9 cellular contexts compared by ENCODE assay signal in the genomic region with DNA sequence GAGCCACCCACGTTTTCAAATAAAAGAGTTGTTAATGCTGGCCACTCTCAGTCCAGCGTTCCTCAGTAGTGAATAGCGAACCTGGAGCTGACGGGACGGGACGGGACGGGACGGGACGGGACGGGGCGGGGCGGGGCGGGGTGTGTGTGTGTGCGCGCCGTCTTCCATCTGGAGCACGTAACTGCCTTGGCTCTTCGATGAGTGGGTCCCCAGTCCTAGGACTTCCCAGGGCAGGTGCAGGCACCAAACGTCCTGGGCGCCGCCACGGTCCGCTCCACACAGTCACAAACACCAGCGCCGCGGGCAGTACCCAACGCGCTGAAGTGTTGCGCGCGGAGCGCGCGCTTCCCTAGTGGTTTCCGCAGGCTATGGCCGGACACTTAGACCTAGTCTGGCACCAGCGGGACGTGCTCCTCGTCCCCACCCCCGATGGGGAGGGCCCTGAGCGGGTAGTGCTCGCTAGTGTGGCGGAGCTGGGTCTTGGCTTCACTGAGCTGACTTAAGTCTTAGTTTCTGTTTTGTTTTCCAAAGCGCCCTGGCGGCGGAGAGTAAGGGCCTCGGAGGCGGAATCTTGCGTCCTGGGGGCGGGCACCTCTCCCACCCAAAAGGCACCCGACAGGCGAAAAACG. TPM values are rescaled to one million over a fixed set of nuclear protein-coding genes. Genes with fewer than 3 reads are reported as not detected.
A peak's percentile ranks its signal among the peaks of the same experiment; 100 is the strongest.
DNase-seq lines count a peak whose midpoint lies in the region; ATAC-seq lines count a peak whose summit lies in the region.
"Not testable (repeated sequence)": the region's sequence is repeated elsewhere in the genome, so short reads cannot be mapped to it uniquely, and the experiment has no call there.
"Had no signal": no experiment of that assay in that cellular context is flagged by ENCODE, and none has a peak within 500 bp of the region (broad histone marks: within the 10 kb centered on the region; RNA-seq: fewer than 3 reads in every experiment).

No MANE protein-coding gene starts in this region.

- not testable (repeated sequence) for H3K4me3 Mint-ChIP-seq in activated CD8-positive, alpha-beta T cell treated with anti-CD3 and anti-CD28 coated beads, Interleukin-2, amount 10 ng/mL, durations not matched to agents 7 days and 5 days; stimulated activated memory B cell treated with anti-CD40 and anti-IgM and Interleukin-4, amounts not matched to agents 10 μg/mL and 1 μg/mL and 100 μg/mL, for 72 hours

- H3K27ac Mint-ChIP-seq in activated CD8-positive, alpha-beta T cell treated with anti-CD3 and anti-CD28 coated beads, Interleukin-2, amount 10 ng/mL, durations not matched to agents 7 days and 5 days; stimulated activated memory B cell treated with anti-CD40 and anti-IgM and Interleukin-4, amounts not matched to agents 10 μg/mL and 1 μg/mL and 100 μg/mL, for 72 hours: not testable (repeated sequence)

- intact Hi-C loops in left ventricle myocardium superior (cut with micrococcal nuclease) = not testable (repeated sequence)

- ATAC-seq in GM18502 (IDR thresholded peaks at IDR 0.05; ENCODE audit: poor library complexity, unreplicated experiment) (peak; percentile 41), GM19372 (IDR thresholded peaks at IDR 0.05; ENCODE audit: low read depth, unreplicated experiment) (peak; percentile 31), GM21723 (IDR thresholded peaks at IDR 0.05; ENCODE audit: unreplicated experiment) (peak; percentile 40), HG02970 (IDR thresholded peaks at IDR 0.05; ENCODE audit: low FRiP score, unreplicated experiment) (peak; percentile 25), HG03439 (IDR thresholded peaks at IDR 0.05; ENCODE audit: unreplicated experiment) (peak; percentile 29), left ventricle myocardium superior (peak; percentile 75)
- peak; percentile 54 for ATAC-seq in activated CD8-positive, alpha-beta T cell treated with anti-CD3 and anti-CD28 coated beads, Interleukin-2, amount 10 ng/mL, durations not matched to agents 7 days and 5 days
- peak; percentile 78 for ATAC-seq in stimulated activated memory B cell treated with anti-CD40 and anti-IgM and Interleukin-4, amounts not matched to agents 10 μg/mL and 1 μg/mL and 100 μg/mL, for 72 hours

- not testable (repeated sequence) for H3K27me3 Mint-ChIP-seq in activated CD8-positive, alpha-beta T cell treated with anti-CD3 and anti-CD28 coated beads, Interleukin-2, amount 10 ng/mL, durations not matched to agents 7 days and 5 days (ENCODE audit: low read depth); stimulated activated memory B cell treated with anti-CD40 and anti-IgM and Interleukin-4, amounts not matched to agents 10 μg/mL and 1 μg/mL and 100 μg/mL, for 72 hours

- POLR2A ChIA-PET in activated CD8-positive, alpha-beta T cell treated with anti-CD3 and anti-CD28 coated beads, Interleukin-2, amount 10 ng/mL, durations not matched to agents 7 days and 5 days (lab: Charles Lee) = not testable (repeated sequence)

- CTCF ChIA-PET in activated CD8-positive, alpha-beta T cell treated with anti-CD3 and anti-CD28 coated beads, Interleukin-2, amount 10 ng/mL, durations not matched to agents 7 days and 5 days (lab: Charles Lee) = not testable (repeated sequence)

- H3K9me3 Mint-ChIP-seq in activated CD8-positive, alpha-beta T cell treated with anti-CD3 and anti-CD28 coated beads, Interleukin-2, amount 10 ng/mL, durations not matched to agents 7 days and 5 days (ENCODE audit: insufficient read depth); stimulated activated memory B cell treated with anti-CD40 and anti-IgM and Interleukin-4, amounts not matched to agents 10 μg/mL and 1 μg/mL and 100 μg/mL, for 72 hours: not testable (repeated sequence)

- not testable (repeated sequence) for DNase-seq in activated CD8-positive, alpha-beta T cell treated with anti-CD3 and anti-CD28 coated beads, Interleukin-2, amount 10 ng/mL, durations not matched to agents 7 days and 5 days; left ventricle myocardium superior

- peaks cover 22% of the 10 kb centered on the region for H3K4me1 Mint-ChIP-seq in activated CD8-positive, alpha-beta T cell treated with anti-CD3 and anti-CD28 coated beads, Interleukin-2, amount 10 ng/mL, durations not matched to agents 7 days and 5 days (ENCODE audit: low read depth)
- peaks cover 30% of the 10 kb centered on the region for H3K4me1 Mint-ChIP-seq in stimulated activated memory B cell treated with anti-CD40 and anti-IgM and Interleukin-4, amounts not matched to agents 10 μg/mL and 1 μg/mL and 100 μg/mL, for 72 hours

- H3K36me3 Mint-ChIP-seq in activated CD8-positive, alpha-beta T cell treated with anti-CD3 and anti-CD28 coated beads, Interleukin-2, amount 10 ng/mL, durations not matched to agents 7 days and 5 days (ENCODE audit: low read depth) = peaks cover 30% of the 10 kb centered on the region
- H3K36me3 Mint-ChIP-seq in stimulated activated memory B cell treated with anti-CD40 and anti-IgM and Interleukin-4, amounts not matched to agents 10 μg/mL and 1 μg/mL and 100 μg/mL, for 72 hours = peaks cover 19% of the 10 kb centered on the region

RNA-seq across cellular contexts. Expression of a gene that starts 47.7 kb away (rescaled TPM):
- total RNA-seq in activated CD8-positive, alpha-beta T cell treated with anti-CD3 and anti-CD28 coated beads, Interleukin-2, amount 10 ng/mL, durations not matched to agents 7 days and 5 days = 10 to 100 TPM; 20.8 to 24.5 TPM
- 16.7 TPM for total RNA-seq in left ventricle myocardium superior
- total RNA-seq: G401 had no signal

Comparison
In these comparisons a context has a peak if more than half of its experiments do, and no peak if none do; other contexts are left out.
1. ATAC-seq: peak in every context shown above with its lines; median percentile 78 in stimulated activated memory B cell treated with anti-CD40 and anti-IgM and Interleukin-4, amounts not matched to agents 10 μg/mL and 1 μg/mL and 100 μg/mL, for 72 hours; 75 in left ventricle myocardium superior; 54 in activated CD8-positive, alpha-beta T cell treated with anti-CD3 and anti-CD28 coated beads, Interleukin-2, amount 10 ng/mL, durations not matched to agents 7 days and 5 days; 41 in GM18502; 40 in GM21723; 31 in GM19372; 29 in HG03439; 25 in HG02970.